Comparison of ENCODE assay signal across 16 cellular contexts in genomic region chr15:58423858-58424608, GRCh38. TPM values are rescaled to one million over a fixed set of nuclear protein-coding genes. Genes with fewer than 3 reads are reported as not detected.
DNase-seq lines count a peak whose midpoint lies in the region; TF ChIP-seq lines count a peak whose summit lies in the region.
"Had no signal": no experiment of that assay in that cellular context is flagged by ENCODE, and none has a peak within 500 bp of the region (broad histone marks: within the 10 kb centered on the region; RNA-seq: fewer than 3 reads in every experiment).

No MANE protein-coding gene starts in this region.

- H3K23ac ChIP-seq in neuronal stem cell (ENCODE audit: low read depth, low read length, poor library complexity) = peak overlapping the region; percentile 85

- peak; percentile 61 for DNase-seq in AG20443 (ENCODE audit: low spot score)
- peak; percentile 58 for DNase-seq in GM04504 (ENCODE audit: low read depth)
- peak; percentile 80 for DNase-seq in esophagus muscularis mucosa (ENCODE audit: extremely low spot score)
- DNase-seq in neuronal stem cell (ENCODE audit: low spot score) = no peak
- DNase-seq in central memory CD4-positive, alpha-beta T cell = no peak
- no peak for DNase-seq in superior temporal gyrus (ENCODE audit: extremely low spot score)
- DNase-seq in AG08396 (ENCODE audit: low spot score) = no peak
- DNase-seq: HFFc6; NCI-H1930; NK-92 treated with Interleukin-12 subunit alpha and Interleukin-12 subunit beta, amount 100 ng/mL, for 24 hours; occipital lobe; Peyer's patch; trophoblast cell had no signal

- no peak for TF ChIP-seq EP300 in esophagus muscularis mucosa (IDR thresholded peaks at IDR 0.05)

- H2BK12ac ChIP-seq in neuronal stem cell (ENCODE audit: low read length) = peak overlapping the region; percentile 84

- H3K27ac ChIP-seq in esophagus muscularis mucosa (replicated peaks in 1 of 4) (no peak overlapping the region), neuronal stem cell (replicated peaks; ENCODE audit: low read length) (no peak overlapping the region)
- H3K27ac ChIP-seq: BLaER1 treated with 17β-estradiol and CSF1 and Interleukin-3, amounts not matched to agents 10 nM and 100 nM; Peyer's patch had no signal

- 79% methylated on average over 9 of the region's 9 CpGs for WGBS in esophagus muscularis mucosa
- WGBS in neuronal stem cell (ENCODE audit: extremely low coverage in 2 of 2, insufficient read length in 2 of 2, insufficient replicate concordance in 1 of 2), 2 donors = no CpG with 5 or more reads among the region's 9 CpGs

- no peak overlapping the region for H3K4me2 ChIP-seq in neuronal stem cell (ENCODE audit: insufficient read depth, low read length, poor library complexity, severe bottlenecking)

- H3K9me3 ChIP-seq in esophagus muscularis mucosa = no peaks in the 10 kb centered on the region
- H3K9me3 ChIP-seq in neuronal stem cell (replicated peaks in 1 of 2; ENCODE audit: control insufficient read depth in 2 of 2, insufficient read depth in 1 of 2, low read depth in 1 of 2, low read length in 2 of 2) = no peaks in the 10 kb centered on the region
- H3K9me3 ChIP-seq: Peyer's patch had no signal

- no peak overlapping the region for H4K8ac ChIP-seq in neuronal stem cell (ENCODE audit: low read depth, low read length)

- H3K14ac ChIP-seq in neuronal stem cell (ENCODE audit: low read length) = peak overlapping the region; percentile 82

- peak overlapping the region; percentile 61 for H2BK120ac ChIP-seq in neuronal stem cell (ENCODE audit: low read depth, low read length)

- H3K36me3 ChIP-seq in esophagus muscularis mucosa = no peaks in the 10 kb centered on the region
- H3K36me3 ChIP-seq in neuronal stem cell (replicated peaks in 1 of 2; ENCODE audit: control insufficient read depth in 2 of 2, insufficient read depth in 2 of 2, low read length in 2 of 2) = no peaks in the 10 kb centered on the region
- H3K36me3 ChIP-seq: Peyer's patch had no signal

- H3K18ac ChIP-seq in neuronal stem cell (ENCODE audit: low read length) = peak overlapping the region; percentile 76

- H3K4ac ChIP-seq in neuronal stem cell (ENCODE audit: low read length) = no peak overlapping the region

- H3K4me1 ChIP-seq in esophagus muscularis mucosa (peaks cover 0 to 13% (median 8%) of the 10 kb centered on the region in 4 donors), neuronal stem cell (ENCODE audit: control insufficient read depth in 2 of 2, insufficient read depth in 1 of 2, low read depth in 1 of 2, low read length in 2 of 2) (peaks cover 0 to 6% of the 10 kb centered on the region in 2 donors)
- H3K4me1 ChIP-seq: Peyer's patch had no signal

- H3K27me3 ChIP-seq in esophagus muscularis mucosa (no peaks in the 10 kb centered on the region), neuronal stem cell (ENCODE audit: control insufficient read depth in 3 of 3, insufficient read depth in 3 of 3, low read depth in 1 of 3, low read length in 3 of 3) (peaks cover 0 to 6% (median 0%) of the 10 kb centered on the region in 3 experiments)
- H3K27me3 ChIP-seq: BLaER1 treated with 17β-estradiol and CSF1 and Interleukin-3, amounts not matched to agents 10 nM and 100 nM; Peyer's patch had no signal

- H2AFZ ChIP-seq in neuronal stem cell (ENCODE audit: low read length) = no peak overlapping the region

- H2BK5ac ChIP-seq in neuronal stem cell (ENCODE audit: low read length) = peak overlapping the region; percentile 53

- H3K4me3 ChIP-seq in esophagus muscularis mucosa (no peak overlapping the region), neuronal stem cell (ENCODE audit: low read length in 2 of 2) (no peak overlapping the region)
- H3K4me3 ChIP-seq: BLaER1 treated with 17β-estradiol and CSF1 and Interleukin-3, amounts not matched to agents 10 nM and 100 nM; Peyer's patch had no signal

- intact Hi-C loops in esophagus muscularis mucosa (cut with DNase I) = no loop called here

- no peak for TF ChIP-seq CTCF in esophagus muscularis mucosa (IDR thresholded peaks at IDR 0.05)

- peaks cover 4% of the 10 kb centered on the region for H3K79me1 ChIP-seq in neuronal stem cell (ENCODE audit: low read depth, low read length)

- TF ChIP-seq POLR2A in esophagus muscularis mucosa (IDR thresholded peaks at IDR 0.05; ENCODE audit: low read depth) = no peak

- H3K9ac ChIP-seq in neuronal stem cell (ENCODE audit: low read depth, low read length, poor library complexity) = peak overlapping the region; percentile 30
- H3K9ac ChIP-seq: BLaER1 treated with 17β-estradiol and CSF1 and Interleukin-3, amounts not matched to agents 10 nM and 100 nM had no signal

- peak overlapping the region; percentile 79 for H2AK5ac ChIP-seq in neuronal stem cell (ENCODE audit: low read depth, low read length)

- H4K91ac ChIP-seq in neuronal stem cell (ENCODE audit: low read depth, low read length, poor library complexity) = no peak overlapping the region

- no peak overlapping the region for H2BK15ac ChIP-seq in neuronal stem cell (ENCODE audit: low read length)

RNA-seq across cellular contexts. Expression of gene LIPC, which starts 7.8 kb away (rescaled TPM):
- under 1 TPM; 0.06 to 0.63 (median 0.37) TPM for total RNA-seq in esophagus muscularis mucosa
- polyA plus RNA-seq in neuronal stem cell (2013, experiment 1 of 2) = not detected
- not detected for polyA plus RNA-seq in neuronal stem cell (2013, experiment 2 of 2)
- total RNA-seq: HFFc6, NCI-H460, WTC11 had no signal

Comparison
In these comparisons a context has a peak if more than half of its experiments do, and no peak if none do; other contexts are left out.
1. DNase-seq: peak in AG20443 (single experiment), GM04504 (single experiment) and esophagus muscularis mucosa (single experiment); none in neuronal stem cell (single experiment), central memory CD4-positive, alpha-beta T cell (single experiment), superior temporal gyrus (single experiment) and AG08396 (single experiment).